ENCODE assay signal across 9 cellular contexts in genomic region chr5:72943307-72943706, GRCh38.
"Had no signal": no experiment of that assay in that cellular context is flagged by ENCODE, and none has a peak within 500 bp of the region (broad histone marks: within the 10 kb centered on the region; RNA-seq: fewer than 3 reads in every experiment).

No MANE protein-coding gene starts in this region.

- H3K27ac ChIP-seq: HL-60 had no signal

- ATAC-seq: GM23338, HepG2 had no signal

- FAIRE-seq: H1, H54, HepG2 had no signal

- H3K4me3 ChIP-seq: GM23338 had no signal

- H2AFZ ChIP-seq: GM23338 had no signal

- DNase-seq: H9, HCEC 1CT, HFFc6, KG1 had no signal

- H3K4me2 ChIP-seq: GM23338 had no signal
